8 cellular contexts compared by ENCODE assay signal in genomic region chr14:29548948-29549370, GRCh38.
A peak's percentile ranks its signal among the peaks of the same experiment; 100 is the strongest.
DNase-seq lines count a peak whose midpoint lies in the region; ATAC-seq and TF ChIP-seq lines count a peak whose summit lies in the region.

No MANE protein-coding gene starts in this region.

- H3K36me3 ChIP-seq in ovary, result no peaks in the 10 kb centered on the region
- no peaks in the 10 kb centered on the region for H3K36me3 ChIP-seq in CD4-positive, alpha-beta memory T cell (ENCODE audit: insufficient read depth, low read length)

- peak; percentile 56 for DNase-seq in HFF-Myc (ENCODE audit: extremely low read depth, low read depth)
- peak; percentile 91 for DNase-seq in NCI-H1092 treated with DMSO at 0.1 percent for 48 hours (lab: John Stamatoyannopoulos, UW)
- peak; percentile 80 for DNase-seq in SK-MEL-5 (ENCODE audit: low read depth, low spot score)
- peak; percentile 84 for DNase-seq in fibroblast of pulmonary artery (ENCODE audit: low read depth)
- no peak for DNase-seq in ovary
- no peak for DNase-seq in stimulated activated effector memory CD8-positive, alpha-beta T cell treated with anti-CD3 and anti-CD28 coated beads, Interleukin-12 subunit alpha, Interleukin-12 subunit beta, amount 100 ng/mL, for 72 hours (ENCODE audit: low spot score in 2 of 2)
- DNase-seq in CD4-positive, alpha-beta memory T cell, result no peak

- intact Hi-C loops in ovary (cut with DNase I), result loop anchor here in 3 of 4 donors (2.0 to 10.0 kb wide), 2 partner anchors 456 kb away; no protein-coding TSS in a partner anchor
- intact Hi-C loops in CD4-positive, alpha-beta memory T cell (cut with micrococcal nuclease), result no loop called here

- WGBS in ovary, 3 donors, result 30 to 39% (median 35%) methylated on average over 2 of the region's 2 CpGs

- no peak overlapping the region for H3K27ac ChIP-seq in ovary
- no peak overlapping the region for H3K27ac ChIP-seq in CD4-positive, alpha-beta memory T cell (ENCODE audit: low read depth, low read length)

- in situ Hi-C loops in SK-MEL-5 (cut with HindIII; ENCODE audit: low pct_unique_long_range_greater_than_20kb, low sequenced_read_pairs), result no loop called here

- no peaks in the 10 kb centered on the region for H3K36me3 Mint-ChIP-seq in stimulated activated effector memory CD8-positive, alpha-beta T cell treated with anti-CD3 and anti-CD28 coated beads, Interleukin-12 subunit alpha, Interleukin-12 subunit beta, amount 100 ng/mL, for 72 hours
- H3K36me3 Mint-ChIP-seq in CD4-positive, alpha-beta memory T cell, result no peaks in the 10 kb centered on the region

- no peaks in the 10 kb centered on the region for H3K27me3 Mint-ChIP-seq in CD4-positive, alpha-beta memory T cell

- no peaks in the 10 kb centered on the region for H3K9me3 ChIP-seq in ovary
- no peaks in the 10 kb centered on the region for H3K9me3 ChIP-seq in CD4-positive, alpha-beta memory T cell (ENCODE audit: control insufficient read depth in 1 of 2, low read length in 2 of 2)

- no peak overlapping the region for H3K4me3 Mint-ChIP-seq in stimulated activated effector memory CD8-positive, alpha-beta T cell treated with anti-CD3 and anti-CD28 coated beads, Interleukin-12 subunit alpha, Interleukin-12 subunit beta, amount 100 ng/mL, for 72 hours
- H3K4me3 Mint-ChIP-seq in CD4-positive, alpha-beta memory T cell, result no peak overlapping the region

- no peak for TF ChIP-seq EP300 in ovary (IDR thresholded peaks at IDR 0.05)

- no peaks in the 10 kb centered on the region for H3K27me3 ChIP-seq in ovary
- H3K27me3 ChIP-seq in CD4-positive, alpha-beta memory T cell (ENCODE audit: insufficient read depth, low read length), result no peaks in the 10 kb centered on the region

- TF ChIP-seq POLR2A in ovary (IDR thresholded peaks at IDR 0.05), result no peak

- no peaks in the 10 kb centered on the region for H3K4me1 ChIP-seq in ovary (ENCODE audit: insufficient read depth)
- no peaks in the 10 kb centered on the region for H3K4me1 ChIP-seq in CD4-positive, alpha-beta memory T cell (ENCODE audit: insufficient read depth, low read length)

- H3K4me1 Mint-ChIP-seq in stimulated activated effector memory CD8-positive, alpha-beta T cell treated with anti-CD3 and anti-CD28 coated beads, Interleukin-12 subunit alpha, Interleukin-12 subunit beta, amount 100 ng/mL, for 72 hours, result no peaks in the 10 kb centered on the region
- H3K4me1 Mint-ChIP-seq in CD4-positive, alpha-beta memory T cell, result no peaks in the 10 kb centered on the region

- H3K27ac Mint-ChIP-seq in stimulated activated effector memory CD8-positive, alpha-beta T cell treated with anti-CD3 and anti-CD28 coated beads, Interleukin-12 subunit alpha, Interleukin-12 subunit beta, amount 100 ng/mL, for 72 hours, result no peak overlapping the region
- no peak overlapping the region for H3K27ac Mint-ChIP-seq in CD4-positive, alpha-beta memory T cell

- H3K4me3 ChIP-seq in HFF-Myc (replicated peaks; ENCODE audit: low read depth, low read length) (no peak overlapping the region), fibroblast of pulmonary artery (replicated peaks; ENCODE audit: low read depth, low read length) (no peak overlapping the region), ovary (no peak overlapping the region)
- H3K4me3 ChIP-seq in CD4-positive, alpha-beta memory T cell (ENCODE audit: low read length in 2 of 2), result no peak overlapping the region

- no peak for ATAC-seq in stimulated activated effector memory CD8-positive, alpha-beta T cell treated with anti-CD3 and anti-CD28 coated beads, Interleukin-12 subunit alpha, Interleukin-12 subunit beta, amount 100 ng/mL, for 72 hours

- peaks cover 6% of the 10 kb centered on the region for H3K9me3 Mint-ChIP-seq in stimulated activated effector memory CD8-positive, alpha-beta T cell treated with anti-CD3 and anti-CD28 coated beads, Interleukin-12 subunit alpha, Interleukin-12 subunit beta, amount 100 ng/mL, for 72 hours
- H3K9me3 Mint-ChIP-seq in CD4-positive, alpha-beta memory T cell, result peaks cover 0 to 6% (median under 1%) of the 10 kb centered on the region in 8 donors

- TF ChIP-seq CTCF in GM12872 (IDR thresholded peaks at IDR 0.05; ENCODE audit: insufficient read depth, low read depth, low read length) (peak; percentile 45; the same call in 2 of the 3 replicates), HFF-Myc (IDR thresholded peaks at IDR 0.05; ENCODE audit: low read depth, low read length, missing control alignments) (peak; percentile 32), fibroblast of pulmonary artery (IDR thresholded peaks at IDR 0.05; ENCODE audit: low read length, missing control alignments) (peak; percentile 63), ovary (IDR thresholded peaks at IDR 0.05) (peak; percentile 11 to 51 (median 32))

- POLR2A ChIA-PET in CD4-positive, alpha-beta memory T cell (lab: Charles Lee; ENCODE audit: partially characterized antibody), result no interaction called here

- CTCF ChIA-PET in CD4-positive, alpha-beta memory T cell (lab: Charles Lee; ENCODE audit: partially characterized antibody), result no interaction called here

Comparison
In these comparisons a context has a peak if more than half of its experiments do, and no peak if none do; other contexts are left out.
1. DNase-seq: peak in HFF-Myc (single experiment), NCI-H1092 treated with DMSO at 0.1 percent for 48 hours (single experiment), SK-MEL-5 (single experiment) and fibroblast of pulmonary artery (single experiment); none in ovary (0 of 5), stimulated activated effector memory CD8-positive, alpha-beta T cell treated with anti-CD3 and anti-CD28 coated beads, Interleukin-12 subunit alpha, Interleukin-12 subunit beta, amount 100 ng/mL, for 72 hours (0 of 2) and CD4-positive, alpha-beta memory T cell (0 of 5).
2. Peak in every context shown above with its lines, with median percentiles within 50 percentile points of each other: CTCF ChIP-seq.